Comparison of ENCODE assay signal across 21 cellular contexts in genomic region chr9:73231203-73231602, GRCh38.
"Had no signal": no experiment of that assay in that cellular context is flagged by ENCODE, and none has a peak within 500 bp of the region (broad histone marks: within the 10 kb centered on the region; RNA-seq: fewer than 3 reads in every experiment).

No MANE protein-coding gene starts in this region.

- H3K4me3 ChIP-seq: left lung, lung, neural progenitor cell, sigmoid colon, smooth muscle cell, thoracic aorta, vagina had no signal

- FAIRE-seq: kidney had no signal

- DNase-seq: activated effector memory CD4-positive, alpha-beta T cell treated with Interleukin-2 at 50 U/mL for 16 hours; activated naive CD4-positive, alpha-beta T cell treated with anti-CD3 and anti-CD28 coated beads for 36 hours; activated T-cell treated with anti-CD3 and anti-CD28 coated beads, Interleukin-2, amount 50 U/mL, for 24 hours; aorta; effector CD4-positive, alpha-beta T cell; erythroblast; foreskin fibroblast; kidney; left lung; naive thymus-derived CD8-positive, alpha-beta T cell; retina; sigmoid colon; stimulated activated CD4-positive, alpha-beta T cell treated with anti-CD3 and anti-CD28 coated beads, Interleukin-15, amount 100 ng/mL, for 24 hours; stimulated activated naive B cell treated with anti-CD40 and anti-IgM and Interleukin-4, amounts not matched to agents 10 μg/mL and 1 μg/mL and 100 μg/mL, for 72 hours; T-helper 9 cell had no signal

- H3K9ac ChIP-seq: neural progenitor cell had no signal

- H2AFZ ChIP-seq: neural progenitor cell had no signal

- ATAC-seq: left lung; naive thymus-derived CD8-positive, alpha-beta T cell; stimulated activated naive B cell treated with anti-CD40 and anti-IgM and Interleukin-4, amounts not matched to agents 10 μg/mL and 1 μg/mL and 100 μg/mL, for 72 hours; WTC11 had no signal

- H3K27ac ChIP-seq: left lung, neural progenitor cell, sigmoid colon, thoracic aorta, vagina had no signal

- H3K4me2 ChIP-seq: neural progenitor cell, smooth muscle cell had no signal

- H3K4me1 ChIP-seq: left lung, sigmoid colon, vagina had no signal

- H3K36me3 ChIP-seq: left lung, neural progenitor cell, sigmoid colon, thoracic aorta, vagina had no signal

- H3K9me3 ChIP-seq: left lung, sigmoid colon, thoracic aorta, vagina had no signal

- H3K27me3 ChIP-seq: left lung, neural progenitor cell, sigmoid colon, vagina had no signal
